ENCODE assay signal across 8 cellular contexts in genomic region chr2:206164261-206164862, GRCh38. TPM values are rescaled to one million over a fixed set of nuclear protein-coding genes. Genes with fewer than 3 reads are reported as not detected.
A peak's percentile ranks its signal among the peaks of the same experiment; 100 is the strongest.
DNase-seq lines count a peak whose midpoint lies in the region; ATAC-seq and TF ChIP-seq lines count a peak whose summit lies in the region.

No MANE protein-coding gene starts in this region.

- peaks cover 30% of the 10 kb centered on the region for H3K4me1 ChIP-seq in OCI-LY7 (ENCODE audit: insufficient read depth, low read length, poor library complexity, severe bottlenecking)

- peaks cover 67% of the 10 kb centered on the region for H3K36me3 ChIP-seq in OCI-LY7 (ENCODE audit: insufficient read depth, low read length)

- no peak overlapping the region for H3K4me2 ChIP-seq in OCI-LY7 (ENCODE audit: low read length)

- peaks cover 42% of the 10 kb centered on the region for H3K79me2 ChIP-seq in OCI-LY7 (ENCODE audit: insufficient read depth, low read depth, low read length)

- POLR2A ChIA-PET in OCI-LY7 (lab: Charles Lee), result interaction anchor here (1.6 kb wide), 1 partner anchor 95 kb away, joined by 4 read pairs; no protein-coding TSS in a partner anchor

- CTCF ChIA-PET in OCI-LY7 (lab: Charles Lee; ENCODE audit: unreplicated experiment), result no interaction called here

- H3K4me3 ChIP-seq in OCI-LY7 (ENCODE audit: low read depth, low read length, poor library complexity, severe bottlenecking), result no peak overlapping the region

- no peaks in the 10 kb centered on the region for H3K9me2 ChIP-seq in OCI-LY7 (ENCODE audit: insufficient read depth, low read length)

- H3K9me3 ChIP-seq in OCI-LY7 (ENCODE audit: low read length), result no peaks in the 10 kb centered on the region

- BruUV-seq in OCI-LY7 (replicated peaks; lab: Mats Ljungman, UMichigan), result no TSS peak

- intact Hi-C loops in OCI-LY7 (cut with micrococcal nuclease; ENCODE audit: unreplicated experiment), result loop anchor here (1.0 kb wide), 1 partner anchor 96 kb away; no protein-coding TSS in a partner anchor

- H4K20me1 ChIP-seq in OCI-LY7 (ENCODE audit: insufficient read depth, low read length), result peaks cover 12% of the 10 kb centered on the region; the same call in 1 of the 2 replicates

- DNase-seq in CD1c-positive myeloid dendritic cell (ENCODE audit: extremely low spot score) (peak; percentile 54), OCI-LY7 (ENCODE audit: low spot score) (peak; percentile 27), dedifferentiated amniotic fluid mesenchymal stem cell (ENCODE audit: extremely low spot score) (peak; percentile 69), midbrain (lab: John Stamatoyannopoulos, UW) (peak; percentile 78), left lobe of liver (ENCODE audit: low spot score) (no peak), islet precursor cell (no peak)

- ATAC-seq in left lobe of liver (no peak), GM21737 (IDR thresholded peaks at IDR 0.05; ENCODE audit: unreplicated experiment) (no peak)

- TF ChIP-seq CTCF in GM12873 (IDR thresholded peaks at IDR 0.05; ENCODE audit: insufficient read depth, low read depth, low read length, missing control alignments) (peak; percentile 57), OCI-LY7 (conservative IDR thresholded peaks at IDR 0.05; ENCODE audit: low read length) (peak; percentile 92)

- no peak overlapping the region for H2AFZ ChIP-seq in OCI-LY7 (ENCODE audit: low read length)

- H3K27ac ChIP-seq in OCI-LY7 (ENCODE audit: low read depth, low read length, poor library complexity, severe bottlenecking), result no peak overlapping the region

RNA-seq across cellular contexts. Expression of gene EEF1B2, which starts 4.7 kb away (rescaled TPM):
- total RNA-seq in OCI-LY7 (2014; rRNA removed; shearing (Covaris generic)), result 883 and 1,168 TPM in 2 replicates
- total RNA-seq in OCI-LY7 (2022) (1,062 and 1,084 TPM in 2 replicates), left lobe of liver (194 TPM)

RNA-seq across cellular contexts. Expression of gene NDUFS1, which starts 5.1 kb away (rescaled TPM):
- 73.4 and 81.9 TPM in 2 replicates for total RNA-seq in OCI-LY7 (2014; rRNA removed; shearing (Covaris generic))
- 110 and 116 TPM in 2 replicates for total RNA-seq in OCI-LY7 (2022)
- total RNA-seq in left lobe of liver, result 108 TPM

Comparison
In these comparisons a context has a peak if more than half of its experiments do, and no peak if none do; other contexts are left out.
1. DNase-seq: peak in CD1c-positive myeloid dendritic cell (single experiment), OCI-LY7 (single experiment), dedifferentiated amniotic fluid mesenchymal stem cell (single experiment) and midbrain (single experiment); none in left lobe of liver (single experiment) and islet precursor cell (single experiment).